Comparison of ENCODE assay signal across 8 cellular contexts in genomic region chr12:118979763-118980406, GRCh38. TPM values are rescaled to one million over a fixed set of nuclear protein-coding genes. Genes with fewer than 3 reads are reported as not detected.
DNase-seq lines count a peak whose midpoint lies in the region; TF ChIP-seq lines count a peak whose summit lies in the region.

No MANE protein-coding gene starts in this region.

- H3K9me3 Mint-ChIP-seq in CD8-positive, alpha-beta memory T cell: peaks cover 4 to 18% (median 9%) of the 10 kb centered on the region in 5 donors

- H3K4me1 Mint-ChIP-seq in CD8-positive, alpha-beta memory T cell: no peaks in the 10 kb centered on the region

- H3K27ac Mint-ChIP-seq in CD8-positive, alpha-beta memory T cell: no peak overlapping the region

- TF ChIP-seq CTCF in GM13977 (IDR thresholded peaks at IDR 0.05; ENCODE audit: extremely low read depth, insufficient read depth, missing control alignments) (peak; percentile 83), foreskin fibroblast (IDR thresholded peaks at IDR 0.05; ENCODE audit: low read depth, low read length) (peak; percentile 45)

- DNase-seq in Ammon's horn (ENCODE audit: low spot score) (peak; percentile 85), GM13977 (ENCODE audit: low spot score) (peak; percentile 82), NCI-H1105 (lab: John Stamatoyannopoulos, UW) (peak; percentile 77), SW 1271 (lab: John Stamatoyannopoulos, UW) (peak; percentile 16 to 27), foreskin fibroblast (peak; percentile 0 to 8), nucleus accumbens (lab: John Stamatoyannopoulos, UW) (peak in 41 of 56 donors; percentile 2 to 74 (median 21)), GF-D8 (lab: John Stamatoyannopoulos, UW) (no peak)
- no peak for DNase-seq in CD8-positive, alpha-beta memory T cell

- no peaks in the 10 kb centered on the region for H3K4me1 ChIP-seq in CD8-positive, alpha-beta memory T cell (ENCODE audit: insufficient read depth, low read length)

- H3K4me3 Mint-ChIP-seq in CD8-positive, alpha-beta memory T cell: peak overlapping the region in 1 of 7 donors; percentile 23

- no peaks in the 10 kb centered on the region for H3K27me3 ChIP-seq in CD8-positive, alpha-beta memory T cell (ENCODE audit: insufficient read depth, low read length, poor library complexity, severe bottlenecking)

- CTCF ChIA-PET in CD8-positive, alpha-beta memory T cell (lab: Charles Lee): no interaction called here

- in situ Hi-C loops in GM13977 (cut with MboI; ENCODE audit: low pct_unique_long_range_greater_than_20kb, low sequenced_read_pairs, unreplicated experiment): no loop called here

- H3K4me3 ChIP-seq in foreskin fibroblast (ENCODE audit: low read depth in 1 of 2, low read length in 2 of 2): no peak overlapping the region
- no peak overlapping the region for H3K4me3 ChIP-seq in CD8-positive, alpha-beta memory T cell (ENCODE audit: low read length)

- H3K9me3 ChIP-seq in CD8-positive, alpha-beta memory T cell (ENCODE audit: low read length): no peaks in the 10 kb centered on the region

- H3K36me3 Mint-ChIP-seq in CD8-positive, alpha-beta memory T cell: no peaks in the 10 kb centered on the region

- no peaks in the 10 kb centered on the region for H3K36me3 ChIP-seq in CD8-positive, alpha-beta memory T cell (ENCODE audit: insufficient read depth, low read length)

- POLR2A ChIA-PET in CD8-positive, alpha-beta memory T cell (lab: Charles Lee): no interaction called here

- peaks cover 35 to 44% of the 10 kb centered on the region in 2 donors for H3K27me3 Mint-ChIP-seq in CD8-positive, alpha-beta memory T cell

- H3K27ac ChIP-seq in CD8-positive, alpha-beta memory T cell (ENCODE audit: low read depth, low read length): no peak overlapping the region

RNA-seq across cellular contexts. Expression of gene SRRM4, which starts 1.5 kb away (rescaled TPM):
- total RNA-seq in CD8-positive, alpha-beta memory T cell: not detected
- not detected for polyA plus RNA-seq in CD8-positive, alpha-beta memory T cell

Comparison
In these comparisons a context has a peak if more than half of its experiments do, and no peak if none do; other contexts are left out.
1. DNase-seq: peak in Ammon's horn (single experiment), GM13977 (single experiment), NCI-H1105 (single experiment), SW 1271 (2 of 2), foreskin fibroblast (2 of 2) and nucleus accumbens (41 of 56); none in CD8-positive, alpha-beta memory T cell (0 of 5) and GF-D8 (single experiment).